ENCODE assay signal across 16 cellular contexts in the genomic region with DNA sequence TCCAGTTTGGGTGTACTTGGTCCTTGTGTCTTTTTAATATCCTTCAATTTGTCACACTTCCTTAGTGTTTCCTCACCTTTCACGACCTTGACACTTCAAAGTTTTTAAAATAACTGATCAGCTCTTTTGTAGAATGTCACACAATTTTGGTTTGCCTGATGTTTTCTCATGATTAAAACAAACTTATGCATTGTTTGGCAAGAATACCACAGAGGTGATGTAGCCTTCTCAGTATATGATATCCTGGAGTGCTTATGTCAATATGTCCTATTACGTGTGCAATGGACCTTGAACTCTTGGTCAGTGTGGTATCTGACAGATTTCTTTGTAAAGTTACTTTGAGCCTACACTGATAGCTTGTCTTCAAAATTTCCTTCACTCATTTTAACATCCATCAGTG.
"Had no signal": no experiment of that assay in that cellular context is flagged by ENCODE, and none has a peak within 500 bp of the region (broad histone marks: within the 10 kb centered on the region; RNA-seq: fewer than 3 reads in every experiment).

No MANE protein-coding gene starts in this region.

- H3K27ac Mint-ChIP-seq: activated CD4-positive, alpha-beta T cell treated with anti-CD3 and anti-CD28 coated beads for 36 hours; activated CD8-positive, alpha-beta T cell treated with anti-CD3 and anti-CD28 coated beads for 36 hours; activated naive CD8-positive, alpha-beta T cell treated with anti-CD3 and anti-CD28 coated beads for 36 hours; activated T-cell treated with anti-CD3 and anti-CD28 coated beads, Interleukin-2, amount 50 U/mL, for 72 hours; natural killer cell; T-helper 2 cell treated with Interferon-gamma antibody and Interleukin-4, amounts not matched to agents 5 μg/mL and 100 μg/mL, for 36 hours had no signal

- H3K36me3 Mint-ChIP-seq: activated naive CD8-positive, alpha-beta T cell treated with anti-CD3 and anti-CD28 coated beads for 36 hours; natural killer cell had no signal

- H3K4me3 ChIP-seq: breast epithelium, dorsolateral prefrontal cortex, right atrium auricular region, smooth muscle cell, tibial artery had no signal

- H3K9me3 ChIP-seq: breast epithelium, right atrium auricular region, tibial artery had no signal

- H3K27me3 Mint-ChIP-seq: activated CD4-positive, alpha-beta T cell treated with anti-CD3 and anti-CD28 coated beads for 36 hours; activated CD8-positive, alpha-beta T cell treated with anti-CD3 and anti-CD28 coated beads for 36 hours; activated naive CD8-positive, alpha-beta T cell treated with anti-CD3 and anti-CD28 coated beads for 36 hours had no signal

- H3K4me1 ChIP-seq: breast epithelium, right atrium auricular region, tibial artery had no signal

- DNase-seq: activated CD4-positive, alpha-beta T cell treated with anti-CD3 and anti-CD28 coated beads for 36 hours; activated CD8-positive, alpha-beta memory T cell treated with anti-CD3 and anti-CD28 coated beads, Interleukin-2, amount 50 U/mL, for 4 hours; activated CD8-positive, alpha-beta T cell treated with anti-CD3 and anti-CD28 coated beads for 36 hours; activated gamma-delta T cell treated with Interleukin-2 at 50 U/mL for 16 hours; activated naive CD8-positive, alpha-beta T cell treated with anti-CD3 and anti-CD28 coated beads for 36 hours; activated T-cell treated with anti-CD3 and anti-CD28 coated beads, Interleukin-2, amount 50 U/mL, for 72 hours; aorta; dorsolateral prefrontal cortex; hippocampal formation; natural killer cell; posterior cingulate gyrus; tibial artery had no signal

- H3K4me3 Mint-ChIP-seq: activated CD4-positive, alpha-beta T cell treated with anti-CD3 and anti-CD28 coated beads for 36 hours; activated CD8-positive, alpha-beta T cell treated with anti-CD3 and anti-CD28 coated beads for 36 hours; activated naive CD8-positive, alpha-beta T cell treated with anti-CD3 and anti-CD28 coated beads for 36 hours; activated T-cell treated with anti-CD3 and anti-CD28 coated beads, Interleukin-2, amount 50 U/mL, for 72 hours; natural killer cell; T-helper 2 cell treated with Interferon-gamma antibody and Interleukin-4, amounts not matched to agents 5 μg/mL and 100 μg/mL, for 36 hours had no signal

- ATAC-seq: activated CD4-positive, alpha-beta T cell treated with anti-CD3 and anti-CD28 coated beads for 36 hours; activated CD8-positive, alpha-beta T cell treated with anti-CD3 and anti-CD28 coated beads for 36 hours; activated T-cell treated with anti-CD3 and anti-CD28 coated beads, Interleukin-2, amount 50 U/mL, for 72 hours; natural killer cell had no signal

- H3K36me3 ChIP-seq: breast epithelium, right atrium auricular region, tibial artery had no signal

- H3K9me3 Mint-ChIP-seq: activated naive CD8-positive, alpha-beta T cell treated with anti-CD3 and anti-CD28 coated beads for 36 hours had no signal

- H3K4me2 ChIP-seq: smooth muscle cell had no signal

- H3K4me1 Mint-ChIP-seq: activated CD4-positive, alpha-beta T cell treated with anti-CD3 and anti-CD28 coated beads for 36 hours; activated naive CD8-positive, alpha-beta T cell treated with anti-CD3 and anti-CD28 coated beads for 36 hours; natural killer cell had no signal

- H3K27ac ChIP-seq: breast epithelium, dorsolateral prefrontal cortex, right atrium auricular region, tibial artery had no signal
